ENCODE assay signal across 10 cellular contexts in genomic region chr2:129347486-129348217, GRCh38.
DNase-seq lines count a peak whose midpoint lies in the region; ATAC-seq, FAIRE-seq and TF ChIP-seq lines count a peak whose summit lies in the region.
"Had no signal": no experiment of that assay in that cellular context is flagged by ENCODE, and none has a peak within 500 bp of the region (broad histone marks: within the 10 kb centered on the region; RNA-seq: fewer than 3 reads in every experiment).

No MANE protein-coding gene starts in this region.

- POLR2A ChIA-PET in CD4-positive, alpha-beta memory T cell (lab: Charles Lee; ENCODE audit: partially characterized antibody): no interaction called here
- POLR2A ChIA-PET in WTC11 (lab: Charles Lee): no interaction called here

- no peak overlapping the region for H3K4me3 Mint-ChIP-seq in CD4-positive, alpha-beta memory T cell
- H3K4me3 Mint-ChIP-seq in WTC11: no peak overlapping the region

- TF ChIP-seq CTCF in suprapubic skin (IDR thresholded peaks at IDR 0.05) (no peak), WTC11 (IDR thresholded peaks at IDR 0.05) (no peak)

- H3K36me3 ChIP-seq in suprapubic skin: no peaks in the 10 kb centered on the region
- no peaks in the 10 kb centered on the region for H3K36me3 ChIP-seq in CD4-positive, alpha-beta memory T cell (ENCODE audit: insufficient read depth, low read length)

- H3K4me1 ChIP-seq in suprapubic skin: no peaks in the 10 kb centered on the region
- no peaks in the 10 kb centered on the region for H3K4me1 ChIP-seq in CD4-positive, alpha-beta memory T cell (ENCODE audit: insufficient read depth, low read length)

- 76% methylated on average over 11 of the region's 11 CpGs for WGBS in suprapubic skin

- FAIRE-seq in GM18507 (lab: Jason Lieb, UNC): peak; percentile 98

- intact Hi-C loops in left ventricle myocardium superior (cut with micrococcal nuclease): no loop called here
- intact Hi-C loops in CD4-positive, alpha-beta memory T cell (cut with micrococcal nuclease): no loop called here

- H3K27me3 Mint-ChIP-seq in CD4-positive, alpha-beta memory T cell: no peaks in the 10 kb centered on the region
- H3K27me3 Mint-ChIP-seq in WTC11 (ENCODE audit: low read depth): no peaks in the 10 kb centered on the region

- H3K4me1 Mint-ChIP-seq in CD4-positive, alpha-beta memory T cell: no peaks in the 10 kb centered on the region
- H3K4me1 Mint-ChIP-seq in WTC11: no peaks in the 10 kb centered on the region

- CTCF ChIA-PET in CD4-positive, alpha-beta memory T cell (lab: Charles Lee; ENCODE audit: partially characterized antibody): no interaction called here
- CTCF ChIA-PET in WTC11 (lab: Charles Lee): no interaction called here

- H3K9me3 Mint-ChIP-seq in CD4-positive, alpha-beta memory T cell: peaks cover 0 to 8% (median 0%) of the 10 kb centered on the region in 8 donors
- no peaks in the 10 kb centered on the region for H3K9me3 Mint-ChIP-seq in WTC11

- DNase-seq in GM18507 (ENCODE audit: extremely low spot score, insufficient read length, low read depth) (peak; percentile 42), left ventricle myocardium superior (no peak), suprapubic skin (ENCODE audit: low spot score in 2 of 2) (no peak), dedifferentiated amniotic fluid mesenchymal stem cell (ENCODE audit: extremely low spot score) (no peak), WTC11 (ENCODE audit: low spot score) (no peak)
- no peak for DNase-seq in CD4-positive, alpha-beta memory T cell
- DNase-seq: DMS53 had no signal

- no peaks in the 10 kb centered on the region for H3K27me3 ChIP-seq in suprapubic skin
- H3K27me3 ChIP-seq in CD4-positive, alpha-beta memory T cell (ENCODE audit: insufficient read depth, low read length): no peaks in the 10 kb centered on the region

- H3K27ac ChIP-seq in suprapubic skin: no peak overlapping the region
- no peak overlapping the region for H3K27ac ChIP-seq in CD4-positive, alpha-beta memory T cell (ENCODE audit: low read depth, low read length)
- H3K27ac ChIP-seq: RWPE1 had no signal

- H3K4me3 ChIP-seq in suprapubic skin: no peak overlapping the region
- no peak overlapping the region for H3K4me3 ChIP-seq in CD4-positive, alpha-beta memory T cell (ENCODE audit: low read length in 2 of 2)

- H3K9me3 ChIP-seq in suprapubic skin: no peaks in the 10 kb centered on the region
- H3K9me3 ChIP-seq in CD4-positive, alpha-beta memory T cell (ENCODE audit: control insufficient read depth in 1 of 2, low read length in 2 of 2): no peaks in the 10 kb centered on the region

- H3K27ac Mint-ChIP-seq in CD4-positive, alpha-beta memory T cell: no peak overlapping the region
- H3K27ac Mint-ChIP-seq in WTC11: no peak overlapping the region

- ATAC-seq in GM21423 (IDR thresholded peaks at IDR 0.05; ENCODE audit: unreplicated experiment): peak; percentile 99
- ATAC-seq in HG03159 (IDR thresholded peaks at IDR 0.05; ENCODE audit: unreplicated experiment): peak; percentile 99
- peak; percentile 51 for ATAC-seq in left ventricle myocardium superior
- ATAC-seq in WTC11: no peak

- no peak for TF ChIP-seq POLR2A in suprapubic skin (IDR thresholded peaks at IDR 0.05)

- H3K36me3 Mint-ChIP-seq in CD4-positive, alpha-beta memory T cell: no peaks in the 10 kb centered on the region
- H3K36me3 Mint-ChIP-seq in WTC11: no peaks in the 10 kb centered on the region

- no peak for TF ChIP-seq EP300 in suprapubic skin (IDR thresholded peaks at IDR 0.05)

TF ChIP-seq in WTC11, 78 proteins besides CTCF, POLR2A, EP300 and RAD21 (continues in another document):
- TF ChIP-seq AR (CRISPR knock-in tag; IDR thresholded peaks at IDR 0.05) (no peak), ZNF425 (CRISPR knock-in tag; conservative IDR thresholded peaks at IDR 0.05) (no peak), PREB (CRISPR knock-in tag; IDR thresholded peaks at IDR 0.05; ENCODE audit: borderline replicate concordance) (no peak), ZMAT4 (CRISPR knock-in tag; IDR thresholded peaks at IDR 0.05) (no peak), ATF2 (CRISPR knock-in tag; IDR thresholded peaks at IDR 0.05; ENCODE audit: borderline replicate concordance, low read depth) (no peak), MYBL2 (CRISPR knock-in tag; IDR thresholded peaks at IDR 0.05) (no peak), KAT7 (CRISPR knock-in tag; IDR thresholded peaks at IDR 0.05; ENCODE audit: borderline replicate concordance) (no peak), ZNF512 (CRISPR knock-in tag; IDR thresholded peaks at IDR 0.05; ENCODE audit: borderline replicate concordance) (no peak), RELA (CRISPR knock-in tag; IDR thresholded peaks at IDR 0.05; ENCODE audit: borderline replicate concordance) (no peak), SOX15 (CRISPR knock-in tag; IDR thresholded peaks at IDR 0.05) (no peak), ZNF423 (CRISPR knock-in tag; IDR thresholded peaks at IDR 0.05) (no peak), ZNF121 (CRISPR knock-in tag; IDR thresholded peaks at IDR 0.05) (no peak), NFATC4 (CRISPR knock-in tag; IDR thresholded peaks at IDR 0.05) (no peak)
